Comparison of ENCODE assay signal across 24 cellular contexts in genomic region chr12:2348477-2348852, GRCh38.
DNase-seq lines count a peak whose midpoint lies in the region; ATAC-seq and TF ChIP-seq lines count a peak whose summit lies in the region.
"Had no signal": no experiment of that assay in that cellular context is flagged by ENCODE, and none has a peak within 500 bp of the region (broad histone marks: within the 10 kb centered on the region; RNA-seq: fewer than 3 reads in every experiment).

No MANE protein-coding gene starts in this region.

- H2AFZ ChIP-seq in neuronal stem cell (ENCODE audit: low read length) = no peak overlapping the region

- no peak overlapping the region for H3K4me2 ChIP-seq in neuronal stem cell (ENCODE audit: insufficient read depth, low read length, poor library complexity, severe bottlenecking)

- H2AK5ac ChIP-seq in neuronal stem cell (ENCODE audit: low read depth, low read length) = no peak overlapping the region

- ATAC-seq in upper lobe of left lung (ENCODE audit: low FRiP score in 2 of 2) (no peak), GM19452 (IDR thresholded peaks at IDR 0.05; ENCODE audit: unreplicated experiment) (no peak), GM21447 (IDR thresholded peaks at IDR 0.05; ENCODE audit: unreplicated experiment) (no peak)
- ATAC-seq: activated CD8-positive, alpha-beta T cell treated with anti-CD3 and anti-CD28 coated beads, Interleukin-2, amount 10 ng/mL, durations not matched to agents 7 days and 5 days; activated naive CD8-positive, alpha-beta T cell treated with anti-CD3 and anti-CD28 coated beads, Interleukin-2, amount 50 U/mL, for 24 hours; body of pancreas; effector memory CD8-positive, alpha-beta T cell; esophagus mucosa; HCT116; naive thymus-derived CD8-positive, alpha-beta T cell had no signal

- H3K27me3 ChIP-seq in SJSA1 (replicated peaks) (no peaks in the 10 kb centered on the region), neuronal stem cell (ENCODE audit: control insufficient read depth in 3 of 3, insufficient read depth in 3 of 3, low read depth in 1 of 3, low read length in 3 of 3) (no peaks in the 10 kb centered on the region), upper lobe of left lung (no peaks in the 10 kb centered on the region)
- H3K27me3 ChIP-seq: body of pancreas, ovary, right lobe of liver had no signal

- no peak overlapping the region for H2BK5ac ChIP-seq in neuronal stem cell (ENCODE audit: low read length)

- TF ChIP-seq CTCF in fibroblast of villous mesenchyme (IDR thresholded peaks at IDR 0.05; ENCODE audit: insufficient read depth, low read depth, low read length) (no peak), upper lobe of left lung (IDR thresholded peaks at IDR 0.05) (no peak)

- H4K8ac ChIP-seq in neuronal stem cell (ENCODE audit: low read depth, low read length) = no peak overlapping the region

- no peak overlapping the region for H3K9ac ChIP-seq in neuronal stem cell (ENCODE audit: low read depth, low read length, poor library complexity)

- H3K4me1 ChIP-seq in SJSA1 (replicated peaks) = peaks cover 48% of the 10 kb centered on the region
- H3K4me1 ChIP-seq in neuronal stem cell (ENCODE audit: control insufficient read depth in 2 of 2, insufficient read depth in 1 of 2, low read depth in 1 of 2, low read length in 2 of 2) = peaks cover 0 to 3% of the 10 kb centered on the region in 2 donors
- H3K4me1 ChIP-seq in upper lobe of left lung = peaks cover 11 to 21% (median 18%) of the 10 kb centered on the region in 4 donors
- H3K4me1 ChIP-seq: body of pancreas, right lobe of liver had no signal

- H2BK120ac ChIP-seq in neuronal stem cell (ENCODE audit: low read depth, low read length) = no peak overlapping the region

- no peak overlapping the region for H3K14ac ChIP-seq in neuronal stem cell (ENCODE audit: low read length)

- H3K4me3 ChIP-seq in SJSA1 (no peak overlapping the region), fibroblast of villous mesenchyme (ENCODE audit: low read depth, low read length) (no peak overlapping the region), neuronal stem cell (ENCODE audit: low read length in 2 of 2) (no peak overlapping the region), upper lobe of left lung (no peak overlapping the region)
- H3K4me3 ChIP-seq: body of pancreas, ovary, right lobe of liver had no signal

- H3K36me3 ChIP-seq in SJSA1 (peaks cover 6% of the 10 kb centered on the region; the same call in 1 of the 2 replicates), neuronal stem cell (replicated peaks in 1 of 2; ENCODE audit: control insufficient read depth in 2 of 2, insufficient read depth in 2 of 2, low read length in 2 of 2) (no peaks in the 10 kb centered on the region), upper lobe of left lung (no peaks in the 10 kb centered on the region)
- H3K36me3 ChIP-seq: ovary, right lobe of liver had no signal

- H3K18ac ChIP-seq in neuronal stem cell (ENCODE audit: low read length) = peak overlapping the region; percentile 46

- DNase-seq in SJSA1 (ENCODE audit: low read depth in 1 of 2, low spot score in 2 of 2) = peak; percentile 86 to 92
- DNase-seq in fibroblast of villous mesenchyme (ENCODE audit: low read depth) = peak; percentile 58
- DNase-seq in neuronal stem cell (ENCODE audit: low spot score) = no peak
- DNase-seq in upper lobe of left lung = no peak
- no peak for DNase-seq in NK-92 treated with Interleukin-12 subunit alpha and Interleukin-12 subunit beta, amount 100 ng/mL, for 24 hours (lab: John Stamatoyannopoulos, UW)
- DNase-seq: activated CD4-positive, CD25-positive, alpha-beta regulatory T cell treated with anti-CD3 and anti-CD28 coated beads, Interleukin-2, amount 50 U/mL, for 72 hours; activated CD8-positive, alpha-beta T cell treated with anti-CD3 and anti-CD28 coated beads, Interleukin-2, amount 10 ng/mL, durations not matched to agents 7 days and 5 days; activated gamma-delta T cell treated with Interleukin-2 at 50 U/mL for 16 hours; activated naive CD8-positive, alpha-beta T cell treated with anti-CD3 and anti-CD28 coated beads, Interleukin-2, amount 50 U/mL, for 24 hours; body of pancreas; CD4-positive, CD25-positive, alpha-beta regulatory T cell; effector memory CD8-positive, alpha-beta T cell; EL; naive thymus-derived CD8-positive, alpha-beta T cell; NCI-H1092 treated with DMSO at 0.1 percent for 48 hours; NCI-H1930; NCI-H526; ovary; right lobe of liver; T-helper 1 cell had no signal

- H2BK15ac ChIP-seq in neuronal stem cell (ENCODE audit: low read length) = no peak overlapping the region

- no peak overlapping the region for H4K91ac ChIP-seq in neuronal stem cell (ENCODE audit: low read depth, low read length, poor library complexity)

- TF ChIP-seq EP300 in upper lobe of left lung (IDR thresholded peaks at IDR 0.05) = no peak

- H3K9me3 ChIP-seq in SJSA1 (replicated peaks) (0 out of 2 replicates have a peak, but pooled peaks cover 2% of the 10 kb centered on the region), neuronal stem cell (replicated peaks in 1 of 2; ENCODE audit: control insufficient read depth in 2 of 2, insufficient read depth in 1 of 2, low read depth in 1 of 2, low read length in 2 of 2) (no peaks in the 10 kb centered on the region), upper lobe of left lung (no peaks in the 10 kb centered on the region)
- H3K9me3 ChIP-seq: body of pancreas, ovary, right lobe of liver had no signal

- no peak overlapping the region for H3K23ac ChIP-seq in neuronal stem cell (ENCODE audit: low read depth, low read length, poor library complexity)

- TF ChIP-seq POLR2A in upper lobe of left lung (IDR thresholded peaks at IDR 0.05) = no peak

- H3K27ac ChIP-seq in SJSA1 (peak overlapping the region; percentile 85), neuronal stem cell (replicated peaks; ENCODE audit: low read length) (no peak overlapping the region), upper lobe of left lung (peak overlapping the region; percentile 2 to 61 (median 48))
- H3K27ac ChIP-seq: body of pancreas, ovary, right lobe of liver had no signal

- no CpG with 5 or more reads among the region's 11 CpGs for WGBS in neuronal stem cell (ENCODE audit: extremely low coverage in 2 of 2, insufficient read length in 2 of 2, insufficient replicate concordance in 1 of 2), 2 donors
- 52 to 64% methylated on average over 10 to 11 of the region's 11 CpGs for WGBS in upper lobe of left lung, 2 donors

- H3K4ac ChIP-seq in neuronal stem cell (ENCODE audit: low read length) = no peak overlapping the region

- H3K79me1 ChIP-seq in neuronal stem cell (ENCODE audit: low read depth, low read length) = peaks cover 3% of the 10 kb centered on the region

- H2BK12ac ChIP-seq in neuronal stem cell (ENCODE audit: low read length) = no peak overlapping the region

Comparison
In these comparisons a context has a peak if more than half of its experiments do, and no peak if none do; other contexts are left out.
1. DNase-seq: peak in SJSA1 (2 of 2) and fibroblast of villous mesenchyme (single experiment); none in neuronal stem cell (single experiment), upper lobe of left lung (0 of 2) and NK-92 treated with Interleukin-12 subunit alpha and Interleukin-12 subunit beta, amount 100 ng/mL, for 24 hours (single experiment).